Comparison of ENCODE assay signal across 13 cellular contexts in genomic region chr16:9102943-9103342, GRCh38. TPM values are rescaled to one million over a fixed set of nuclear protein-coding genes. Genes with fewer than 3 reads are reported as not detected.
DNase-seq lines count a peak whose midpoint lies in the region; ATAC-seq and TF ChIP-seq lines count a peak whose summit lies in the region.
"Had no signal": no experiment of that assay in that cellular context is flagged by ENCODE, and none has a peak within 500 bp of the region (broad histone marks: within the 10 kb centered on the region; RNA-seq: fewer than 3 reads in every experiment).

No MANE protein-coding gene starts in this region.

- H3K36me3 Mint-ChIP-seq in activated naive CD4-positive, alpha-beta T cell treated with anti-CD3 and anti-CD28 coated beads, Interleukin-2, amount 10 ng/mL, durations not matched to agents 7 days and 5 days, result peaks cover 87% of the 10 kb centered on the region
- peaks cover 92% of the 10 kb centered on the region for H3K36me3 Mint-ChIP-seq in activated CD8-positive, alpha-beta T cell treated with anti-CD3 and anti-CD28 coated beads for 36 hours (ENCODE audit: low read depth)

- peak overlapping the region in 1 of 2 donors; percentile 21 for H3K27ac ChIP-seq in lung (ENCODE audit: low read depth in 1 of 2, low read length in 1 of 2)
- H3K27ac ChIP-seq: vagina had no signal

- no peak for DNase-seq in activated naive CD4-positive, alpha-beta T cell treated with anti-CD3 and anti-CD28 coated beads, Interleukin-2, amount 10 ng/mL, durations not matched to agents 7 days and 5 days
- DNase-seq in activated naive CD4-positive, alpha-beta T cell (lab: John Stamatoyannopoulos, UW), result no peak
- peak; percentile 58 for DNase-seq in activated CD8-positive, alpha-beta T cell treated with anti-CD3 and anti-CD28 coated beads for 36 hours
- DNase-seq in lung (ENCODE audit: low spot score), result peak; percentile 6
- DNase-seq in stimulated activated naive CD8-positive, alpha-beta T cell treated with anti-CD3 and anti-CD28 coated beads, Interleukin-15, amount 100 ng/mL, for 72 hours, result no peak
- no peak for DNase-seq in SIG-M5 (lab: John Stamatoyannopoulos, UW)
- no peak for DNase-seq in GDM1 (lab: John Stamatoyannopoulos, UW)
- DNase-seq: aorta, dorsolateral prefrontal cortex, NCI-H1092 treated with DMSO at 0.1 percent for 48 hours had no signal

- CTCF ChIA-PET in activated naive CD4-positive, alpha-beta T cell treated with anti-CD3 and anti-CD28 coated beads, Interleukin-2, amount 10 ng/mL, durations not matched to agents 7 days and 5 days (lab: Charles Lee), result interaction anchor here (1.7 to 2.1 kb wide), 2 partner anchors 10 to 36 kb away, joined by 3 to 7 read pairs; no protein-coding TSS in a partner anchor
- CTCF ChIA-PET in activated CD8-positive, alpha-beta T cell treated with anti-CD3 and anti-CD28 coated beads for 36 hours (lab: Charles Lee), result interaction anchor here (0.7 to 3.8 kb wide), 9 partner anchors 8 to 167 kb away, joined by 3 to 15 read pairs (median 4); no protein-coding TSS in a partner anchor

- no peaks in the 10 kb centered on the region for H3K27me3 Mint-ChIP-seq in activated naive CD4-positive, alpha-beta T cell treated with anti-CD3 and anti-CD28 coated beads, Interleukin-2, amount 10 ng/mL, durations not matched to agents 7 days and 5 days
- H3K27me3 Mint-ChIP-seq in activated CD8-positive, alpha-beta T cell treated with anti-CD3 and anti-CD28 coated beads for 36 hours, result no peaks in the 10 kb centered on the region
- no peaks in the 10 kb centered on the region for H3K27me3 Mint-ChIP-seq in stimulated activated naive CD8-positive, alpha-beta T cell treated with anti-CD3 and anti-CD28 coated beads, Interleukin-15, amount 100 ng/mL, for 72 hours
- H3K27me3 Mint-ChIP-seq: progenitor cell of endocrine pancreas had no signal

- H3K27me3 ChIP-seq in lung (ENCODE audit: control insufficient read depth, insufficient read depth), result no peaks in the 10 kb centered on the region
- H3K27me3 ChIP-seq: dorsolateral prefrontal cortex, vagina had no signal

- H3K9me3 Mint-ChIP-seq in activated naive CD4-positive, alpha-beta T cell treated with anti-CD3 and anti-CD28 coated beads, Interleukin-2, amount 10 ng/mL, durations not matched to agents 7 days and 5 days, result no peaks in the 10 kb centered on the region
- no peaks in the 10 kb centered on the region for H3K9me3 Mint-ChIP-seq in activated CD8-positive, alpha-beta T cell treated with anti-CD3 and anti-CD28 coated beads for 36 hours
- no peaks in the 10 kb centered on the region for H3K9me3 Mint-ChIP-seq in stimulated activated naive CD8-positive, alpha-beta T cell treated with anti-CD3 and anti-CD28 coated beads, Interleukin-15, amount 100 ng/mL, for 72 hours

- peaks cover 19 to 24% of the 10 kb centered on the region in 2 donors for H3K36me3 ChIP-seq in lung (ENCODE audit: control insufficient read depth in 2 of 2, insufficient read depth in 2 of 2, low read length in 2 of 2)

- intact Hi-C loops in activated CD8-positive, alpha-beta T cell treated with anti-CD3 and anti-CD28 coated beads for 36 hours (cut with micrococcal nuclease), result no loop called here

- POLR2A ChIA-PET in activated CD8-positive, alpha-beta T cell treated with anti-CD3 and anti-CD28 coated beads for 36 hours (lab: Charles Lee), result interaction anchor here (1.1 to 7.4 kb wide), 7 partner anchors 9 to 56 kb away, joined by 3 to 69 read pairs (median 4); partner anchors contain the start of gene HAPSTR1

- H3K4me3 Mint-ChIP-seq in activated naive CD4-positive, alpha-beta T cell treated with anti-CD3 and anti-CD28 coated beads, Interleukin-2, amount 10 ng/mL, durations not matched to agents 7 days and 5 days, result no peak overlapping the region
- H3K4me3 Mint-ChIP-seq in activated CD8-positive, alpha-beta T cell treated with anti-CD3 and anti-CD28 coated beads for 36 hours, result peak overlapping the region; percentile 64
- peak overlapping the region; percentile 59 to 73 for H3K4me3 Mint-ChIP-seq in stimulated activated naive CD8-positive, alpha-beta T cell treated with anti-CD3 and anti-CD28 coated beads, Interleukin-15, amount 100 ng/mL, for 72 hours

- H3K9me3 ChIP-seq in lung (ENCODE audit: control insufficient read depth in 2 of 2, insufficient read depth in 1 of 2, low read length in 1 of 2), result no peaks in the 10 kb centered on the region
- H3K9me3 ChIP-seq: vagina had no signal

- no peak for TF ChIP-seq CTCF in activated CD8-positive, alpha-beta T cell treated with anti-CD3 and anti-CD28 coated beads for 36 hours (IDR thresholded peaks at IDR 0.05)
- no peak for TF ChIP-seq CTCF in lung (IDR thresholded peaks at IDR 0.05; ENCODE audit: control extremely low read depth, extremely low read depth)

- ATAC-seq in activated CD8-positive, alpha-beta T cell treated with anti-CD3 and anti-CD28 coated beads for 36 hours, result peak; percentile 70
- ATAC-seq in lung (ENCODE audit: insufficient read depth, low FRiP score), result no peak
- peak; percentile 70 for ATAC-seq in stimulated activated naive CD8-positive, alpha-beta T cell treated with anti-CD3 and anti-CD28 coated beads, Interleukin-15, amount 100 ng/mL, for 72 hours
- ATAC-seq in GM19397 (IDR thresholded peaks at IDR 0.05; ENCODE audit: unreplicated experiment), result no peak

- WGBS in lung, 2 donors, result 70 to 80% methylated on average over 13 of the region's 13 CpGs

- no peak overlapping the region for H3K4me3 ChIP-seq in lung
- H3K4me3 ChIP-seq: vagina had no signal

- H3K4me1 ChIP-seq in lung (ENCODE audit: control insufficient read depth in 2 of 2, insufficient read depth in 2 of 2, low read length in 2 of 2), result peaks cover 25 to 68% of the 10 kb centered on the region in 2 donors

- peaks cover 91% of the 10 kb centered on the region for H3K4me1 Mint-ChIP-seq in activated naive CD4-positive, alpha-beta T cell treated with anti-CD3 and anti-CD28 coated beads, Interleukin-2, amount 10 ng/mL, durations not matched to agents 7 days and 5 days
- peaks cover 94% of the 10 kb centered on the region for H3K4me1 Mint-ChIP-seq in activated CD8-positive, alpha-beta T cell treated with anti-CD3 and anti-CD28 coated beads for 36 hours (ENCODE audit: low read depth)
- H3K4me1 Mint-ChIP-seq in stimulated activated naive CD8-positive, alpha-beta T cell treated with anti-CD3 and anti-CD28 coated beads, Interleukin-15, amount 100 ng/mL, for 72 hours, result peaks cover 100% of the 10 kb centered on the region

- H3K27ac Mint-ChIP-seq in activated naive CD4-positive, alpha-beta T cell treated with anti-CD3 and anti-CD28 coated beads, Interleukin-2, amount 10 ng/mL, durations not matched to agents 7 days and 5 days, result peak overlapping the region; percentile 67
- peak overlapping the region; percentile 89 for H3K27ac Mint-ChIP-seq in activated CD8-positive, alpha-beta T cell treated with anti-CD3 and anti-CD28 coated beads for 36 hours
- peak overlapping the region in 1 of 2 donors; percentile 91 for H3K27ac Mint-ChIP-seq in stimulated activated naive CD8-positive, alpha-beta T cell treated with anti-CD3 and anti-CD28 coated beads, Interleukin-15, amount 100 ng/mL, for 72 hours
- H3K27ac Mint-ChIP-seq: progenitor cell of endocrine pancreas had no signal

RNA-seq across cellular contexts. Expression of gene HAPSTR1, which starts 11.5 kb away (rescaled TPM):
- total RNA-seq in activated CD8-positive, alpha-beta T cell treated with anti-CD3 and anti-CD28 coated beads for 36 hours, result 10 to 100 TPM; 52.5 to 53.4 TPM
- 10 to 100 TPM; 62.7 to 81.7 TPM for total RNA-seq in lung
- 10 to 100 TPM; 10.1 to 18.5 TPM for polyA plus RNA-seq in lung

Comparison
In these comparisons a context has a peak if more than half of its experiments do, and no peak if none do; other contexts are left out.
1. DNase-seq: peak in activated CD8-positive, alpha-beta T cell treated with anti-CD3 and anti-CD28 coated beads for 36 hours (single experiment) and lung (single experiment); none in activated naive CD4-positive, alpha-beta T cell treated with anti-CD3 and anti-CD28 coated beads, Interleukin-2, amount 10 ng/mL, durations not matched to agents 7 days and 5 days (single experiment), activated naive CD4-positive, alpha-beta T cell (0 of 4), stimulated activated naive CD8-positive, alpha-beta T cell treated with anti-CD3 and anti-CD28 coated beads, Interleukin-15, amount 100 ng/mL, for 72 hours (0 of 2), SIG-M5 (single experiment) and GDM1 (single experiment).
2. ATAC-seq: peak in activated CD8-positive, alpha-beta T cell treated with anti-CD3 and anti-CD28 coated beads for 36 hours (single experiment) and stimulated activated naive CD8-positive, alpha-beta T cell treated with anti-CD3 and anti-CD28 coated beads, Interleukin-15, amount 100 ng/mL, for 72 hours (single experiment); none in lung (single experiment) and GM19397 (single experiment).